Comparison of ENCODE assay signal across 8 cellular contexts in genomic region chr19:29666634-29667389, GRCh38. TPM values are rescaled to one million over a fixed set of nuclear protein-coding genes. Genes with fewer than 3 reads are reported as not detected.
DNase-seq lines count a peak whose midpoint lies in the region; ATAC-seq, FAIRE-seq and TF ChIP-seq lines count a peak whose summit lies in the region.

No MANE protein-coding gene starts in this region.

- H3K9ac ChIP-seq in endothelial cell of umbilical vein (replicated peaks; ENCODE audit: extremely low read depth, insufficient read depth, low read length) = no peak overlapping the region

- FAIRE-seq in GM18507 (lab: Jason Lieb, UNC) (peak; percentile 60), endothelial cell of umbilical vein (lab: Jason Lieb, UNC) (peak; percentile 88)

- no peaks in the 10 kb centered on the region for H3K9me3 ChIP-seq in T-helper 17 cell (ENCODE audit: control insufficient read depth, low read length, poor library complexity, severe bottlenecking)
- no peaks in the 10 kb centered on the region for H3K9me3 ChIP-seq in endothelial cell of umbilical vein (replicated peaks; ENCODE audit: control insufficient read depth, insufficient read depth, low read length)

- peak; percentile 57 for TF ChIP-seq POLR2A in endothelial cell of umbilical vein (IDR thresholded peaks at IDR 0.05; ENCODE audit: low read depth, low read length)

- peaks cover 29% of the 10 kb centered on the region for H3K4me1 ChIP-seq in endothelial cell of umbilical vein (ENCODE audit: control insufficient read depth, extremely low read depth, insufficient read depth, low read length)
- peaks cover 29% of the 10 kb centered on the region for H3K4me1 ChIP-seq in foreskin keratinocyte

- H3K27me3 ChIP-seq in endothelial cell of umbilical vein (ENCODE audit: control insufficient read depth in 2 of 2, insufficient read depth in 2 of 2, low read length in 2 of 2) (no peaks in the 10 kb centered on the region), foreskin keratinocyte (no peaks in the 10 kb centered on the region)

- H3K27ac ChIP-seq in endothelial cell of umbilical vein (ENCODE audit: insufficient read depth, low read depth, low read length) (peak overlapping the region; percentile 32), foreskin keratinocyte (no peak overlapping the region)

- no peaks in the 10 kb centered on the region for H3K9me1 ChIP-seq in endothelial cell of umbilical vein (replicated peaks; ENCODE audit: control insufficient read depth, extremely low read depth, insufficient read depth, low read length)

- CTCF ChIA-PET in endothelial cell of umbilical vein (lab: Charles Lee) = interaction anchor here (0.7 to 5.1 kb wide), 4 partner anchors 11 to 64 kb away, joined by 3 to 66 read pairs (median 20); no protein-coding TSS in a partner anchor

- H3K4me3 ChIP-seq in endothelial cell of umbilical vein (replicated peaks in 1 of 3; ENCODE audit: insufficient read depth in 1 of 3, low read depth in 1 of 3, low read length in 3 of 3) = peak overlapping the region in 2 of 3 experiments; percentile 55 to 64

- peak overlapping the region; percentile 98 for H3K27ac Mint-ChIP-seq in T-helper 17 cell

- TF ChIP-seq CTCF in endothelial cell of umbilical vein (IDR thresholded peaks at IDR 0.05; ENCODE audit: extremely low read depth in 1 of 2, insufficient read depth in 1 of 2, low read depth in 1 of 2, low read length in 2 of 2) (no peak), foreskin keratinocyte (conservative IDR thresholded peaks at IDR 0.05) (no peak)

- DNase-seq in GM18507 (ENCODE audit: extremely low spot score, insufficient read length, low read depth) (no peak), T-helper 17 cell (no peak), endothelial cell of umbilical vein (ENCODE audit: low read depth, low spot score) (peak; percentile 73), mucosa of gallbladder (ENCODE audit: low spot score) (peak; percentile 64), ureter (ENCODE audit: low spot score) (peak; percentile 85), NCI-H2081 treated with DMSO at 0.1 percent for 48 hours (lab: John Stamatoyannopoulos, UW) (no peak), foreskin keratinocyte (no peak)

- dilution Hi-C loops in endothelial cell of umbilical vein (cut with MboI; ENCODE audit: extremely low pct_ligation_motif_present, low sequenced_read_pairs) = no loop called here

- peak overlapping the region; percentile 55 for H2AFZ ChIP-seq in endothelial cell of umbilical vein (ENCODE audit: low read depth, low read length)

- H3K4me3 Mint-ChIP-seq in T-helper 17 cell = peak overlapping the region; percentile 96

- no peaks in the 10 kb centered on the region for H3K27me3 Mint-ChIP-seq in T-helper 17 cell

- no peak for ATAC-seq in T-helper 17 cell
- no peak for ATAC-seq in HG03135 (IDR thresholded peaks at IDR 0.05; ENCODE audit: unreplicated experiment)
- no peak for ATAC-seq in foreskin keratinocyte

- intact Hi-C loops in endothelial cell of umbilical vein (cut with micrococcal nuclease) = loop anchor here (1.0 to 2.0 kb wide), 5 partner anchors 13 to 61 kb away; partner anchors contain the start of gene POP4

- peaks cover 8% of the 10 kb centered on the region for H3K36me3 Mint-ChIP-seq in T-helper 17 cell (ENCODE audit: low read depth)

- peak overlapping the region; percentile 75 for H3K4me2 ChIP-seq in endothelial cell of umbilical vein (ENCODE audit: insufficient read depth, low read length)

- H3K36me3 ChIP-seq in endothelial cell of umbilical vein (ENCODE audit: control insufficient read depth in 2 of 2, extremely low read depth in 1 of 2, insufficient read depth in 2 of 2, low read length in 2 of 2) = no peaks in the 10 kb centered on the region

- H4K20me1 ChIP-seq in endothelial cell of umbilical vein (replicated peaks; ENCODE audit: control insufficient read depth, extremely low read depth, insufficient read depth, low read length) = no peaks in the 10 kb centered on the region

- no peaks in the 10 kb centered on the region for H3K79me2 ChIP-seq in endothelial cell of umbilical vein (ENCODE audit: control insufficient read depth, insufficient read depth, low read length)

- POLR2A ChIA-PET in endothelial cell of umbilical vein (lab: Charles Lee) = interaction anchor here (1.3 kb wide), 1 partner anchor 61 kb away, joined by 14 read pairs; the partner anchor contains the start of gene POP4

- BruUV-seq in endothelial cell of umbilical vein (replicated peaks; lab: Mats Ljungman, UMichigan) = TSS peak; percentile 7

- H3K4me1 Mint-ChIP-seq in T-helper 17 cell = peaks cover 52% of the 10 kb centered on the region

TF ChIP-seq in endothelial cell of umbilical vein, 7 proteins besides CTCF, POLR2A, EP300 and RAD21:
- no peak for TF ChIP-seq EZH2 (IDR thresholded peaks at IDR 0.05; ENCODE audit: borderline replicate concordance, low read depth, low read length, severe bottlenecking)
- no peak for TF ChIP-seq JUN (IDR thresholded peaks at IDR 0.05; ENCODE audit: borderline replicate concordance, insufficient read depth, insufficient read length, low read depth)
- TF ChIP-seq GATA2 (IDR thresholded peaks at IDR 0.05; ENCODE audit: insufficient read depth, insufficient read length, low read depth, low read length) = no peak
- no peak for TF ChIP-seq POLR2AphosphoS5 (IDR thresholded peaks at IDR 0.05; ENCODE audit: insufficient read depth, low read depth, low read length)
- no peak for TF ChIP-seq MYC (IDR thresholded peaks at IDR 0.05; ENCODE audit: low read depth, low read length)
- no peak for TF ChIP-seq MAX (IDR thresholded peaks at IDR 0.05; ENCODE audit: insufficient read depth, insufficient read length)
- TF ChIP-seq FOS (IDR thresholded peaks at IDR 0.05; ENCODE audit: borderline replicate concordance, insufficient read depth, low read length) = no peak

RNA-seq across cellular contexts. Expression of gene PLEKHF1, which starts 1.6 kb away (rescaled TPM):
- total RNA-seq in T-helper 17 cell = 10 to 100 TPM; 13.5 to 20.7 TPM
- 4.0 and 5.5 TPM in 2 replicates for total RNA-seq in endothelial cell of umbilical vein
- 5.5 and 8.4 TPM in 2 replicates for polyA plus RNA-seq in endothelial cell of umbilical vein
- 2.3 and 3.7 TPM in 2 replicates for polyA plus RNA-seq in endothelial cell of umbilical vein (2011; cell fraction: cytosol; rRNA removed)
- 1.9 and 2.7 TPM in 2 replicates for polyA plus RNA-seq in endothelial cell of umbilical vein (2011; cell fraction: nucleus; rRNA removed)
- 3.7 and 4.9 TPM in 2 replicates for polyA plus RNA-seq in endothelial cell of umbilical vein (2012)
- 2.8 and 4.4 TPM in 2 replicates for polyA minus RNA-seq in endothelial cell of umbilical vein
- 2.5 TPM for polyA minus RNA-seq in endothelial cell of umbilical vein (2011; cell fraction: cytosol; rRNA and poly(A)+ RNA removed)
- polyA minus RNA-seq in endothelial cell of umbilical vein (2011; cell fraction: nucleus; rRNA and poly(A)+ RNA removed) = 0.77 and 2.6 TPM in 2 replicates
- total RNA-seq in mucosa of gallbladder = 15.7 TPM
- total RNA-seq in ureter = 27.1 TPM
- total RNA-seq in foreskin keratinocyte = 13.8 and 15.0 TPM in 2 replicates
- 13.2 and 15.8 TPM in 2 replicates for polyA plus RNA-seq in foreskin keratinocyte

RNA-seq across cellular contexts. Expression of gene C19orf12, which starts 48.2 kb away (rescaled TPM):
- total RNA-seq in T-helper 17 cell (10 to 100 TPM; 16.6 to 18.6 TPM), endothelial cell of umbilical vein (22.9 and 23.0 TPM in 2 replicates), mucosa of gallbladder (22.8 TPM), ureter (25.4 TPM), foreskin keratinocyte (13.8 and 16.7 TPM in 2 replicates)
- polyA plus RNA-seq in endothelial cell of umbilical vein (20.4 and 21.3 TPM in 2 replicates), foreskin keratinocyte (9.9 and 10.0 TPM in 2 replicates)
- polyA plus RNA-seq in endothelial cell of umbilical vein (2011; cell fraction: cytosol; rRNA removed) = 15.6 and 18.9 TPM in 2 replicates
- 16.4 and 18.1 TPM in 2 replicates for polyA plus RNA-seq in endothelial cell of umbilical vein (2011; cell fraction: nucleus; rRNA removed)
- polyA plus RNA-seq in endothelial cell of umbilical vein (2012) = 19.5 and 19.6 TPM in 2 replicates
- polyA minus RNA-seq in endothelial cell of umbilical vein = 7.4 and 9.1 TPM in 2 replicates
- polyA minus RNA-seq in endothelial cell of umbilical vein (2011; cell fraction: cytosol; rRNA and poly(A)+ RNA removed) = 3.4 TPM
- 5.0 and 5.3 TPM in 2 replicates for polyA minus RNA-seq in endothelial cell of umbilical vein (2011; cell fraction: nucleus; rRNA and poly(A)+ RNA removed)

Comparison
In these comparisons a context has a peak if more than half of its experiments do, and no peak if none do; other contexts are left out.
1. DNase-seq: peak in endothelial cell of umbilical vein (single experiment), mucosa of gallbladder (single experiment) and ureter (single experiment); none in GM18507 (single experiment), T-helper 17 cell (0 of 3), NCI-H2081 treated with DMSO at 0.1 percent for 48 hours (single experiment) and foreskin keratinocyte (0 of 2).